In genomic region chr11:61581931-61582330, GRCh38 we compare ENCODE assay signal across 10 cellular contexts. TPM values are rescaled to one million over a fixed set of nuclear protein-coding genes. Genes with fewer than 3 reads are reported as not detected.
DNase-seq lines count a peak whose midpoint lies in the region; ATAC-seq and TF ChIP-seq lines count a peak whose summit lies in the region.
"Had no signal": no experiment of that assay in that cellular context is flagged by ENCODE, and none has a peak within 500 bp of the region (broad histone marks: within the 10 kb centered on the region; RNA-seq: fewer than 3 reads in every experiment).

No MANE protein-coding gene starts in this region.

- H3K9me3 Mint-ChIP-seq in activated naive CD4-positive, alpha-beta T cell treated with anti-CD3 and anti-CD28 coated beads, Interleukin-2, amount 10 ng/mL, durations not matched to agents 7 days and 5 days, result no peaks in the 10 kb centered on the region
- H3K9me3 Mint-ChIP-seq in WTC11, result no peaks in the 10 kb centered on the region

- peaks cover 15% of the 10 kb centered on the region for H3K4me1 Mint-ChIP-seq in activated naive CD4-positive, alpha-beta T cell treated with anti-CD3 and anti-CD28 coated beads, Interleukin-2, amount 10 ng/mL, durations not matched to agents 7 days and 5 days
- H3K4me1 Mint-ChIP-seq in WTC11, result peaks cover 60% of the 10 kb centered on the region

- H3K36me3 ChIP-seq in lower lobe of right lung, result no peaks in the 10 kb centered on the region
- no peaks in the 10 kb centered on the region for H3K36me3 ChIP-seq in suprapubic skin
- H3K36me3 ChIP-seq: neutrophil, vagina had no signal

- H3K4me1 ChIP-seq in lower lobe of right lung (peaks cover 13% of the 10 kb centered on the region), suprapubic skin (peaks cover 24% of the 10 kb centered on the region)

- intact Hi-C loops in lower lobe of right lung (cut with DNase I), result no loop called here

- CTCF ChIA-PET in activated naive CD4-positive, alpha-beta T cell treated with anti-CD3 and anti-CD28 coated beads, Interleukin-2, amount 10 ng/mL, durations not matched to agents 7 days and 5 days (lab: Charles Lee), result interaction anchor here (0.7 to 1.1 kb wide), 3 partner anchors 15 to 46 kb away, joined by 3 read pairs; no protein-coding TSS in a partner anchor
- CTCF ChIA-PET in WTC11 (lab: Charles Lee), result interaction anchor here (0.6 to 1.8 kb wide), 23 partner anchors 9 to 220 kb away, joined by 3 to 16 read pairs (median 4); partner anchors contain the start of genes CYB561A3, LRRC10B and TMEM138

- H3K27ac ChIP-seq in lower lobe of right lung, result no peak overlapping the region
- no peak overlapping the region for H3K27ac ChIP-seq in suprapubic skin
- H3K27ac ChIP-seq: neutrophil, vagina had no signal

- no peaks in the 10 kb centered on the region for H3K36me3 Mint-ChIP-seq in activated naive CD4-positive, alpha-beta T cell treated with anti-CD3 and anti-CD28 coated beads, Interleukin-2, amount 10 ng/mL, durations not matched to agents 7 days and 5 days
- H3K36me3 Mint-ChIP-seq in WTC11, result no peaks in the 10 kb centered on the region

- TF ChIP-seq CTCF in WTC11 (IDR thresholded peaks at IDR 0.05) (no peak), lower lobe of right lung (IDR thresholded peaks at IDR 0.05) (no peak), suprapubic skin (IDR thresholded peaks at IDR 0.05) (no peak)

- no peaks in the 10 kb centered on the region for H3K9me3 ChIP-seq in lower lobe of right lung
- H3K9me3 ChIP-seq in suprapubic skin, result no peaks in the 10 kb centered on the region
- H3K9me3 ChIP-seq: neutrophil, vagina had no signal

- no peak for TF ChIP-seq POLR2A in suprapubic skin (IDR thresholded peaks at IDR 0.05)

- H3K27ac Mint-ChIP-seq in activated naive CD4-positive, alpha-beta T cell treated with anti-CD3 and anti-CD28 coated beads, Interleukin-2, amount 10 ng/mL, durations not matched to agents 7 days and 5 days, result no peak overlapping the region
- no peak overlapping the region for H3K27ac Mint-ChIP-seq in WTC11

- peaks cover 90% of the 10 kb centered on the region for H3K27me3 Mint-ChIP-seq in activated naive CD4-positive, alpha-beta T cell treated with anti-CD3 and anti-CD28 coated beads, Interleukin-2, amount 10 ng/mL, durations not matched to agents 7 days and 5 days
- peaks cover 67% of the 10 kb centered on the region for H3K27me3 Mint-ChIP-seq in WTC11 (ENCODE audit: low read depth)

- POLR2A ChIA-PET in WTC11 (lab: Charles Lee), result interaction anchor here (1.1 kb wide), 1 partner anchor 14 kb away, joined by 3 read pairs; no protein-coding TSS in a partner anchor

- H3K27me3 ChIP-seq in lower lobe of right lung (ENCODE audit: low read depth) (peaks cover 22% of the 10 kb centered on the region), suprapubic skin (peaks cover 23% of the 10 kb centered on the region)

- H3K4me3 ChIP-seq in lower lobe of right lung (peak overlapping the region; percentile 57), suprapubic skin (peak overlapping the region; percentile 65)

- DNase-seq in activated naive CD4-positive, alpha-beta T cell treated with anti-CD3 and anti-CD28 coated beads, Interleukin-2, amount 10 ng/mL, durations not matched to agents 7 days and 5 days, result no peak
- DNase-seq in activated naive CD4-positive, alpha-beta T cell treated with anti-CD3 and anti-CD28 coated beads, Interleukin-2, amount 50 U/mL, for 16 hours, result no peak
- DNase-seq in WTC11 (ENCODE audit: low spot score) (no peak), lower lobe of right lung (no peak), suprapubic skin (ENCODE audit: low spot score in 2 of 2) (no peak), NCI-H2107 treated with DMSO at 0.1 percent for 48 hours (lab: John Stamatoyannopoulos, UW; ENCODE audit: unreplicated experiment) (no peak)

- ATAC-seq in WTC11, result no peak
- no peak for ATAC-seq in lower lobe of right lung
- ATAC-seq in HG03135 (IDR thresholded peaks at IDR 0.05; ENCODE audit: unreplicated experiment), result no peak
- no peak for ATAC-seq in HG03457 (IDR thresholded peaks at IDR 0.05; ENCODE audit: unreplicated experiment)

- WGBS in suprapubic skin, result 20% methylated on average over 1 of the region's 2 CpGs

- peak overlapping the region; percentile 75 for H3K4me3 Mint-ChIP-seq in activated naive CD4-positive, alpha-beta T cell treated with anti-CD3 and anti-CD28 coated beads, Interleukin-2, amount 10 ng/mL, durations not matched to agents 7 days and 5 days
- peak overlapping the region; percentile 69 for H3K4me3 Mint-ChIP-seq in WTC11

- no peak for TF ChIP-seq EP300 in suprapubic skin (IDR thresholded peaks at IDR 0.05)

TF ChIP-seq in WTC11, 78 proteins besides CTCF, POLR2A, EP300 and RAD21:
- TF ChIP-seq, protein P1, sequence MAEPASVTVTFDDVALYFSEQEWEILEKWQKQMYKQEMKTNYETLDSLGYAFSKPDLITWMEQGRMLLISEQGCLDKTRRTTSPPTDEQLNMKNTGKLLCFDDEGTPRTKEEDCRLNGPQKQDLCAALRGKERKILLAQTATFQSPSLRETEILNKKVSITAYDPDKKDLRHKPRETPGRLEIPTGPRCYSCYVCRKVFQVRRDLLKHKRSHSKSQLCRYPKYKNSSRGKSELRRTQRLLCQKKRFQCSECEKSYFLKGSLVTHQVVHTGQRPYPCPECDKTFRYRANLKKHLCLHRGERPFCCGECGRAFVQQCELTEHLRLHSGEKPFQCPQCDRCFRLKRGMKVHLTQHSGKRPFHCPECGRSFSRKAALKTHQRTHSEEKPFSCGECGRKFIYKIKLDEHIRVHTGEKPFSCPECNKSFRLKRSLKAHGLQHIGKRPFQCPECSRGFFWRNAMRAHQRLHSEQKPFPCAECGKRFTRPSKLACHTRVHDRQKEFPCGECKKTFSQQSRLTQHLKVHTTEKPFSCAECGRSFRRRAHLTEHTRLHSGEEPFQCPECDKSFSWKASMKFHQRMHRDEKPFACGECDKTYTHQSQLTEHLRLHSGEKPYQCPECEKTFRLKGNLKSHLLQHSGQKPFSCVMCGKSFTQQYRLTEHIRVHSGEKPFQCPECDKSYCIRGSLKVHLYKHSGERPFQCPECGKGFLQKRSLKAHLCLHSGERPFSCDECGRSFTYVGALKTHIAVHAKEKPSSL (CRISPR knock-in tag; conservative IDR thresholded peaks at IDR 0.05), result no peak
- TF ChIP-seq ZNF232 (CRISPR knock-in tag; IDR thresholded peaks at IDR 0.05), result no peak
- no peak for TF ChIP-seq FOXJ3 (CRISPR knock-in tag; IDR thresholded peaks at IDR 0.05; ENCODE audit: borderline replicate concordance)
- TF ChIP-seq RELA (CRISPR knock-in tag; IDR thresholded peaks at IDR 0.05; ENCODE audit: borderline replicate concordance), result no peak
- no peak for TF ChIP-seq JAZF1 (CRISPR knock-in tag; IDR thresholded peaks at IDR 0.05)
- TF ChIP-seq CREB1 (CRISPR knock-in tag; IDR thresholded peaks at IDR 0.05), result no peak
TF ChIP-seq in WTC11: peak in this region for 0.

RNA-seq across cellular contexts. Expression of gene SYT7, which starts 1.1 kb away (rescaled TPM):
- total RNA-seq in WTC11 (2021), result 12.5 to 18.9 TPM (median 18.2 TPM) in 3 replicates
- 3.8 TPM for total RNA-seq in lower lobe of right lung
- total RNA-seq in suprapubic skin, result 1 to 10 TPM; 5.4 to 8.4 (median 7.5) TPM
